Comparison of ENCODE assay signal across 23 cellular contexts in the genomic region with DNA sequence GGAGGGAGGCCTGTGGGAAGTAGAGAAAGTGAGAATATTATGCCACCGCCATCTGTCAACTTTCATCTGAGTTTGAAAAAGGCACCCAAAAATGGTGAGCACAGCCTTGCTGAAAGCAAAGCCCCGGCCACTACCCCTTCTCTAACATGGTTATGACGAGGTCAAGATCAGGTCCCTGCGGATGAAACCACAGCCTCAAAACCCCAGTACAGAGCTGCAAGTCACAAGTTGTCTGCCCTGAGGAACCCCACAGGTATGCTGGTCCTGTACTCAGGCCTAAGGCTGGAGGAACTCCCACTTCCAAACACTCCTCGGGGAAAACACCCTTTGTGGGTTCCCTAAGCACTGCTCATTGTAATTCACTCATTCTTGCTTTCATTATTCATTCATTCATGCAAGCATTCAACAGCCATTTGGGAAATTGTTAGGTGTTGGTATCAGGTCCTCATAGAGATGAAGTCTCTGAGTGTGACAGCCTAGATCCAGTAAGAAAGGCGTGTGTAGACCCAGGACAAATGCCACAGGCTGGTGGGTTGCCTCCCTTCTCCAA.
"Had no signal": no experiment of that assay in that cellular context is flagged by ENCODE, and none has a peak within 500 bp of the region (broad histone marks: within the 10 kb centered on the region; RNA-seq: fewer than 3 reads in every experiment).

No MANE protein-coding gene starts in this region.

- H3K36me3 ChIP-seq: heart left ventricle, spleen, tibial nerve, upper lobe of right lung had no signal

- ATAC-seq: heart left ventricle; left colon; left ventricle myocardium superior; sciatic nerve; stimulated activated naive B cell treated with anti-CD40 and anti-IgM and Interleukin-4, amounts not matched to agents 10 μg/mL and 1 μg/mL and 100 μg/mL, for 72 hours; stimulated activated naive CD8-positive, alpha-beta T cell treated with anti-CD3 and anti-CD28 coated beads, Interleukin-15, amount 100 ng/mL, for 72 hours; upper lobe of right lung had no signal

- H3K27me3 ChIP-seq: dorsolateral prefrontal cortex, heart left ventricle, spleen, testis, tibial nerve, upper lobe of right lung had no signal

- H3K79me2 ChIP-seq: parathyroid adenoma had no signal

- H3K9me3 ChIP-seq: heart left ventricle, spleen, testis, tibial nerve, upper lobe of right lung had no signal

- H3K4me1 ChIP-seq: parathyroid adenoma, testis, tibial nerve, upper lobe of right lung had no signal

- DNase-seq: cortex of kidney; effector CD8-positive, alpha-beta T cell; foreskin melanocyte; heart left ventricle; hippocampal formation; left colon; left ventricle myocardium superior; mesendoderm; naive B cell; nephron progenitor cell; spleen; stimulated activated CD4-positive, alpha-beta T cell treated with anti-CD3 and anti-CD28 coated beads, Interleukin-15, amount 100 ng/mL, for 24 hours; stimulated activated CD4-positive, alpha-beta T cell treated with anti-CD3 and anti-CD28 coated beads, Interleukin-1b, Interleukin-23, amount 100 ng/mL, for 48 hours; stimulated activated CD4-positive, alpha-beta T cell treated with anti-CD3 and anti-CD28 coated beads, Interleukin-4, amount 100 ng/mL, for 24 hours; stimulated activated naive B cell treated with anti-CD40 and anti-IgM and Interleukin-4, amounts not matched to agents 10 μg/mL and 1 μg/mL and 100 μg/mL, for 72 hours; stimulated activated naive CD8-positive, alpha-beta T cell treated with anti-CD3 and anti-CD28 coated beads, Interleukin-15, amount 100 ng/mL, for 72 hours; testis; upper lobe of right lung had no signal

- H2AFZ ChIP-seq: parathyroid adenoma had no signal

- H3K9ac ChIP-seq: parathyroid adenoma had no signal

- H3K27ac ChIP-seq: heart left ventricle, parathyroid adenoma, spleen, testis, tibial nerve, upper lobe of right lung had no signal

- H3K4me3 ChIP-seq: dorsolateral prefrontal cortex, heart left ventricle, lung, spleen, testis, tibial nerve, upper lobe of right lung had no signal
